ENCODE assay signal across 9 cellular contexts in genomic region chr1:247210062-247210385, GRCh38. TPM values are rescaled to one million over a fixed set of nuclear protein-coding genes. Genes with fewer than 3 reads are reported as not detected.
DNase-seq lines count a peak whose midpoint lies in the region; ATAC-seq and TF ChIP-seq lines count a peak whose summit lies in the region.
"Had no signal": no experiment of that assay in that cellular context is flagged by ENCODE, and none has a peak within 500 bp of the region (broad histone marks: within the 10 kb centered on the region; RNA-seq: fewer than 3 reads in every experiment).

No MANE protein-coding gene starts in this region.

- peak overlapping the region; percentile 91 for H3K9ac ChIP-seq in adipocyte (ENCODE audit: low read length)

- intact Hi-C loops in transverse colon (cut with DNase I; ENCODE audit: low total_unique reads) = no loop called here

- H3K4me1 Mint-ChIP-seq in activated T-cell treated with anti-CD3 and anti-CD28 coated beads, Interleukin-2, amount 50 U/mL, for 24 hours (ENCODE audit: low read depth) = peaks cover 73% of the 10 kb centered on the region

- H3K27me3 Mint-ChIP-seq in activated T-cell treated with anti-CD3 and anti-CD28 coated beads, Interleukin-2, amount 50 U/mL, for 24 hours = no peaks in the 10 kb centered on the region

- H3K27me3 ChIP-seq in adipocyte (replicated peaks; ENCODE audit: control insufficient read depth, insufficient read depth, low read length) (no peaks in the 10 kb centered on the region), transverse colon (no peaks in the 10 kb centered on the region)

- peaks cover 9% of the 10 kb centered on the region for H3K9me3 Mint-ChIP-seq in activated T-cell treated with anti-CD3 and anti-CD28 coated beads, Interleukin-2, amount 50 U/mL, for 24 hours

- ATAC-seq in HG03280 (IDR thresholded peaks at IDR 0.05; ENCODE audit: unreplicated experiment) (peak; percentile 2), left lobe of liver (peak; percentile 3)

- H3K4me3 ChIP-seq in adipocyte (ENCODE audit: low read length) (peak overlapping the region; percentile 97), transverse colon (peak overlapping the region; percentile 69 to 98 (median 86))

- H3K36me3 Mint-ChIP-seq in activated T-cell treated with anti-CD3 and anti-CD28 coated beads, Interleukin-2, amount 50 U/mL, for 24 hours (ENCODE audit: low read depth) = peaks cover 53% of the 10 kb centered on the region

- no peak for TF ChIP-seq EP300 in transverse colon (IDR thresholded peaks at IDR 0.05; ENCODE audit: low read depth)

- no peaks in the 10 kb centered on the region for H3K9me3 ChIP-seq in adipocyte (ENCODE audit: control insufficient read depth, low read length)
- no peaks in the 10 kb centered on the region for H3K9me3 ChIP-seq in transverse colon

- peak overlapping the region; percentile 89 for H3K27ac Mint-ChIP-seq in activated T-cell treated with anti-CD3 and anti-CD28 coated beads, Interleukin-2, amount 50 U/mL, for 24 hours

- peaks cover 10% of the 10 kb centered on the region for H3K4me1 ChIP-seq in adipocyte (ENCODE audit: control insufficient read depth, insufficient read depth, low read length)
- H3K4me1 ChIP-seq in transverse colon = peaks cover 0 to 32% (median 13%) of the 10 kb centered on the region in 4 donors

- TF ChIP-seq CTCF in transverse colon (IDR thresholded peaks at IDR 0.05) = no peak

- DNase-seq in activated T-cell treated with anti-CD3 and anti-CD28 coated beads, Interleukin-2, amount 50 U/mL, for 24 hours = no peak
- no peak for DNase-seq in activated T-cell treated with anti-CD3 and anti-CD28 coated beads, Interleukin-2, amount 50 U/mL, for 48 hours
- DNase-seq in adipocyte (ENCODE audit: low read depth) = no peak
- DNase-seq in left lobe of liver (ENCODE audit: low spot score) = no peak
- no peak for DNase-seq in transverse colon
- no peak for DNase-seq in NCI-H82 (lab: John Stamatoyannopoulos, UW)
- DNase-seq in NCI-H1092 (lab: John Stamatoyannopoulos, UW) = no peak

- in situ Hi-C loops in transverse colon (cut with MboI; ENCODE audit: low pct_ligation_motif_present in 1 of 4, low pct_unique_long_range_greater_than_20kb in 1 of 4, low sequenced_read_pairs in 3 of 4) = no loop called here

- 1 to 6% methylated on average over 5 of the region's 5 CpGs for WGBS in transverse colon (ENCODE audit: low coverage in 1 of 2), 2 donors

- H3K4me3 Mint-ChIP-seq in activated T-cell treated with anti-CD3 and anti-CD28 coated beads, Interleukin-2, amount 50 U/mL, for 24 hours = peak overlapping the region; percentile 92

- peak overlapping the region; percentile 91 to 97 (median 92) for H3K27ac ChIP-seq in transverse colon

- H3K36me3 ChIP-seq in adipocyte (ENCODE audit: control insufficient read depth, insufficient read depth, low read length, severe bottlenecking) (peaks cover 10% of the 10 kb centered on the region), transverse colon (no peaks in the 10 kb centered on the region)

- TF ChIP-seq POLR2A in transverse colon (IDR thresholded peaks at IDR 0.05) = no peak

RNA-seq across cellular contexts. Expression of gene ZNF124, which starts 38.2 kb away (rescaled TPM):
- total RNA-seq in left lobe of liver (5.3 TPM), transverse colon (10 to 100 TPM; 27.5 to 61.1 (median 41.5) TPM)

RNA-seq across cellular contexts. Expression of gene VN1R5, which starts 45.8 kb away (rescaled TPM):
- total RNA-seq in left lobe of liver (not detected), transverse colon (not detected)
- total RNA-seq: glomerular endothelial cell had no signal
